9 cellular contexts compared by ENCODE assay signal in the genomic region with DNA sequence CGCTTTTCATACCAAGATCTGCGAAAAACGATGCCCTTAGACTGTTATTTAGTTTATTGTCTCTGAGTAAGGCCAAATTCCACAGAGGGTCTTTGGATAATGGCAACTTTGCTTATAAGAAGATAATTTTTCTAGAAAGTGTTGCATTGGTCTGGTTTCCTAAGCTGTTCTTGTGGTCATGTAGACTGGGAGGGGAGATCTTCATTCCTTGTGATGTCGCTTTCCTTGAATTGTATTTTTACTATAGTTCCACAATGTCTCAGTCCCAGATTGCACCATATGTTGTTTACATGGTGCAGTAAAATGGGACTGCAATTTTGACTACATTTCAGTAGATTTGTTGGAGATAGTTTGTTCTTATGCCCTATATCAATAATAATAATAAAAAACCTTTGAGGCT. TPM values are rescaled to one million over a fixed set of nuclear protein-coding genes. Genes with fewer than 3 reads are reported as not detected.
DNase-seq lines count a peak whose midpoint lies in the region; ATAC-seq and TF ChIP-seq lines count a peak whose summit lies in the region.
"Had no signal": no experiment of that assay in that cellular context is flagged by ENCODE, and none has a peak within 500 bp of the region (broad histone marks: within the 10 kb centered on the region; RNA-seq: fewer than 3 reads in every experiment).

No MANE protein-coding gene starts in this region.

- H3K9ac ChIP-seq in KMS-11, result peak overlapping the region; percentile 89

- H3K9me3 ChIP-seq in CD4-positive, alpha-beta T cell (ENCODE audit: control insufficient read depth, low read length), result no peaks in the 10 kb centered on the region
- H3K9me3 ChIP-seq in ectodermal cell (ENCODE audit: control insufficient read depth, low read length), result no peaks in the 10 kb centered on the region
- no peaks in the 10 kb centered on the region for H3K9me3 ChIP-seq in neuron (ENCODE audit: low read length)

- H3K4me3 ChIP-seq in KMS-11 (IDR thresholded peaks at IDR 0.05; ENCODE audit: insufficient read depth, low read depth, low read length) (peak overlapping the region; percentile 3), ectodermal cell (ENCODE audit: insufficient read depth, low read depth, low read length) (peak overlapping the region; percentile 79), neuron (ENCODE audit: low read length) (peak overlapping the region; percentile 70)

- H3K4me1 ChIP-seq in KMS-11 (ENCODE audit: low read depth, poor library complexity, severe bottlenecking) (peaks cover 73% of the 10 kb centered on the region), ectodermal cell (ENCODE audit: control insufficient read depth, insufficient read depth, low read length) (peaks cover 8% of the 10 kb centered on the region), neuron (ENCODE audit: insufficient read depth, low read length) (peaks cover 6% of the 10 kb centered on the region)

- no peak overlapping the region for H3K27ac Mint-ChIP-seq in CD4-positive, alpha-beta T cell

- no peaks in the 10 kb centered on the region for H4K20me1 ChIP-seq in KMS-11 (ENCODE audit: insufficient read depth)

- TF ChIP-seq CTCF in CD4-positive, alpha-beta T cell (IDR thresholded peaks at IDR 0.05), result no peak
- no peak for TF ChIP-seq CTCF in KMS-11 (conservative IDR thresholded peaks at IDR 0.05; ENCODE audit: low read depth, low read length)

- no peak for ATAC-seq in CD4-positive, alpha-beta T cell (ENCODE audit: poor library complexity)

- H3K27me3 ChIP-seq in CD4-positive, alpha-beta T cell (ENCODE audit: control insufficient read depth, insufficient read depth, low read length), result peaks cover 44% of the 10 kb centered on the region
- no peaks in the 10 kb centered on the region for H3K27me3 ChIP-seq in KMS-11 (ENCODE audit: insufficient read depth, low read depth)
- H3K27me3 ChIP-seq in ectodermal cell (ENCODE audit: control insufficient read depth, insufficient read depth, low read length, poor library complexity, severe bottlenecking), result peaks cover 18% of the 10 kb centered on the region
- peaks cover 7% of the 10 kb centered on the region for H3K27me3 ChIP-seq in neuron (ENCODE audit: insufficient read depth, low read length)

- H3K4me3 Mint-ChIP-seq in CD4-positive, alpha-beta T cell, result peak overlapping the region; percentile 66

- DNase-seq in CD4-positive, alpha-beta T cell, result no peak
- DNase-seq in NCI-H146 treated with DMSO at 0.1 percent for 48 hours (lab: John Stamatoyannopoulos, UW; ENCODE audit: unreplicated experiment) (no peak), RKO (ENCODE audit: low spot score) (no peak), activated gamma-delta T cell (lab: John Stamatoyannopoulos, UW) (no peak), activated gamma-delta T cell treated with Interleukin-2 at 50 U/mL for 16 hours (no peak)
- DNase-seq: DMS153 had no signal

- POLR2A ChIA-PET in CD4-positive, alpha-beta T cell (lab: Charles Lee), result no interaction called here

- H3K79me2 ChIP-seq in KMS-11 (ENCODE audit: insufficient read depth, low read depth), result peaks cover 77% of the 10 kb centered on the region

- H3K4me1 Mint-ChIP-seq in CD4-positive, alpha-beta T cell (ENCODE audit: low read depth), result peaks cover 18% of the 10 kb centered on the region

- H3K4me2 ChIP-seq in KMS-11, result peak overlapping the region; percentile 69

- H2AFZ ChIP-seq in KMS-11 (ENCODE audit: low read depth) (peak overlapping the region; percentile 74; the same call in 1 of the 2 replicates), neuron (ENCODE audit: low read depth, low read length) (no peak overlapping the region)

- no peak overlapping the region for H3K27ac ChIP-seq in CD4-positive, alpha-beta T cell (ENCODE audit: low read depth, low read length)
- H3K27ac ChIP-seq in KMS-11, result peak overlapping the region; percentile 89
- no peak overlapping the region for H3K27ac ChIP-seq in ectodermal cell (ENCODE audit: insufficient read depth, low read depth, low read length, poor library complexity, severe bottlenecking)

- intact Hi-C loops in CD4-positive, alpha-beta T cell (cut with DNase I, micrococcal nuclease), result no loop called here

- CTCF ChIA-PET in CD4-positive, alpha-beta T cell (lab: Charles Lee), result no interaction called here

- 59 to 82% methylated on average over 3 to 4 of the region's 4 CpGs for WGBS in ectodermal cell, 2 experiments

- no peaks in the 10 kb centered on the region for H3K9me3 Mint-ChIP-seq in CD4-positive, alpha-beta T cell

- peaks cover 74% of the 10 kb centered on the region for H3K27me3 Mint-ChIP-seq in CD4-positive, alpha-beta T cell

- H3K36me3 ChIP-seq in KMS-11 (ENCODE audit: insufficient read depth) (no peaks in the 10 kb centered on the region), ectodermal cell (ENCODE audit: control insufficient read depth, insufficient read depth, low read length) (no peaks in the 10 kb centered on the region), neuron (ENCODE audit: insufficient read depth, low read length) (no peaks in the 10 kb centered on the region)

- H3K36me3 Mint-ChIP-seq in CD4-positive, alpha-beta T cell (ENCODE audit: low read depth), result no peaks in the 10 kb centered on the region

RNA-seq across cellular contexts. Expression of gene ST3GAL6, which starts 28.8 kb away (rescaled TPM):
- under 1 TPM; 0.44 to 0.45 TPM for total RNA-seq in CD4-positive, alpha-beta T cell
- 11.8 TPM for polyA plus RNA-seq in ectodermal cell (2013, experiment 1 of 4)
- polyA plus RNA-seq in ectodermal cell (2013, experiment 2 of 4), result 8.3 TPM
- 11.1 TPM for polyA plus RNA-seq in ectodermal cell (2013, experiment 3 of 4)
- polyA plus RNA-seq in ectodermal cell (2013, experiment 4 of 4), result 10.7 TPM

Comparison
In these comparisons a context has a peak if more than half of its experiments do, and no peak if none do; other contexts are left out.
1. H3K4me3 ChIP-seq: peak in every context shown above with its lines; median percentile 79 in ectodermal cell; 70 in neuron; 3 in KMS-11.